ENCODE assay signal across 2 cellular contexts in genomic region chr3:16249336-16249735, GRCh38.
TF ChIP-seq lines count a peak whose summit lies in the region.

No MANE protein-coding gene starts in this region.

TF ChIP-seq in GM23338, 12 proteins besides CTCF, POLR2A, EP300 and RAD21 (continued from another document):
- TF ChIP-seq, protein P1, sequence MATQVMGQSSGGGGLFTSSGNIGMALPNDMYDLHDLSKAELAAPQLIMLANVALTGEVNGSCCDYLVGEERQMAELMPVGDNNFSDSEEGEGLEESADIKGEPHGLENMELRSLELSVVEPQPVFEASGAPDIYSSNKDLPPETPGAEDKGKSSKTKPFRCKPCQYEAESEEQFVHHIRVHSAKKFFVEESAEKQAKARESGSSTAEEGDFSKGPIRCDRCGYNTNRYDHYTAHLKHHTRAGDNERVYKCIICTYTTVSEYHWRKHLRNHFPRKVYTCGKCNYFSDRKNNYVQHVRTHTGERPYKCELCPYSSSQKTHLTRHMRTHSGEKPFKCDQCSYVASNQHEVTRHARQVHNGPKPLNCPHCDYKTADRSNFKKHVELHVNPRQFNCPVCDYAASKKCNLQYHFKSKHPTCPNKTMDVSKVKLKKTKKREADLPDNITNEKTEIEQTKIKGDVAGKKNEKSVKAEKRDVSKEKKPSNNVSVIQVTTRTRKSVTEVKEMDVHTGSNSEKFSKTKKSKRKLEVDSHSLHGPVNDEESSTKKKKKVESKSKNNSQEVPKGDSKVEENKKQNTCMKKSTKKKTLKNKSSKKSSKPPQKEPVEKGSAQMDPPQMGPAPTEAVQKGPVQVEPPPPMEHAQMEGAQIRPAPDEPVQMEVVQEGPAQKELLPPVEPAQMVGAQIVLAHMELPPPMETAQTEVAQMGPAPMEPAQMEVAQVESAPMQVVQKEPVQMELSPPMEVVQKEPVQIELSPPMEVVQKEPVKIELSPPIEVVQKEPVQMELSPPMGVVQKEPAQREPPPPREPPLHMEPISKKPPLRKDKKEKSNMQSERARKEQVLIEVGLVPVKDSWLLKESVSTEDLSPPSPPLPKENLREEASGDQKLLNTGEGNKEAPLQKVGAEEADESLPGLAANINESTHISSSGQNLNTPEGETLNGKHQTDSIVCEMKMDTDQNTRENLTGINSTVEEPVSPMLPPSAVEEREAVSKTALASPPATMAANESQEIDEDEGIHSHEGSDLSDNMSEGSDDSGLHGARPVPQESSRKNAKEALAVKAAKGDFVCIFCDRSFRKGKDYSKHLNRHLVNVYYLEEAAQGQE (IDR thresholded peaks at IDR 0.05; ENCODE audit: unreplicated experiment), result no peak
- no peak for TF ChIP-seq ZNF114 (CRISPR knock-in tag; IDR thresholded peaks at IDR 0.05)
- no peak for TF ChIP-seq CREB1 (CRISPR knock-in tag; IDR thresholded peaks at IDR 0.05; ENCODE audit: low read depth)
- TF ChIP-seq ZNF331 (CRISPR knock-in tag; IDR thresholded peaks at IDR 0.05; ENCODE audit: low read depth), result no peak
- TF ChIP-seq, protein P2, sequence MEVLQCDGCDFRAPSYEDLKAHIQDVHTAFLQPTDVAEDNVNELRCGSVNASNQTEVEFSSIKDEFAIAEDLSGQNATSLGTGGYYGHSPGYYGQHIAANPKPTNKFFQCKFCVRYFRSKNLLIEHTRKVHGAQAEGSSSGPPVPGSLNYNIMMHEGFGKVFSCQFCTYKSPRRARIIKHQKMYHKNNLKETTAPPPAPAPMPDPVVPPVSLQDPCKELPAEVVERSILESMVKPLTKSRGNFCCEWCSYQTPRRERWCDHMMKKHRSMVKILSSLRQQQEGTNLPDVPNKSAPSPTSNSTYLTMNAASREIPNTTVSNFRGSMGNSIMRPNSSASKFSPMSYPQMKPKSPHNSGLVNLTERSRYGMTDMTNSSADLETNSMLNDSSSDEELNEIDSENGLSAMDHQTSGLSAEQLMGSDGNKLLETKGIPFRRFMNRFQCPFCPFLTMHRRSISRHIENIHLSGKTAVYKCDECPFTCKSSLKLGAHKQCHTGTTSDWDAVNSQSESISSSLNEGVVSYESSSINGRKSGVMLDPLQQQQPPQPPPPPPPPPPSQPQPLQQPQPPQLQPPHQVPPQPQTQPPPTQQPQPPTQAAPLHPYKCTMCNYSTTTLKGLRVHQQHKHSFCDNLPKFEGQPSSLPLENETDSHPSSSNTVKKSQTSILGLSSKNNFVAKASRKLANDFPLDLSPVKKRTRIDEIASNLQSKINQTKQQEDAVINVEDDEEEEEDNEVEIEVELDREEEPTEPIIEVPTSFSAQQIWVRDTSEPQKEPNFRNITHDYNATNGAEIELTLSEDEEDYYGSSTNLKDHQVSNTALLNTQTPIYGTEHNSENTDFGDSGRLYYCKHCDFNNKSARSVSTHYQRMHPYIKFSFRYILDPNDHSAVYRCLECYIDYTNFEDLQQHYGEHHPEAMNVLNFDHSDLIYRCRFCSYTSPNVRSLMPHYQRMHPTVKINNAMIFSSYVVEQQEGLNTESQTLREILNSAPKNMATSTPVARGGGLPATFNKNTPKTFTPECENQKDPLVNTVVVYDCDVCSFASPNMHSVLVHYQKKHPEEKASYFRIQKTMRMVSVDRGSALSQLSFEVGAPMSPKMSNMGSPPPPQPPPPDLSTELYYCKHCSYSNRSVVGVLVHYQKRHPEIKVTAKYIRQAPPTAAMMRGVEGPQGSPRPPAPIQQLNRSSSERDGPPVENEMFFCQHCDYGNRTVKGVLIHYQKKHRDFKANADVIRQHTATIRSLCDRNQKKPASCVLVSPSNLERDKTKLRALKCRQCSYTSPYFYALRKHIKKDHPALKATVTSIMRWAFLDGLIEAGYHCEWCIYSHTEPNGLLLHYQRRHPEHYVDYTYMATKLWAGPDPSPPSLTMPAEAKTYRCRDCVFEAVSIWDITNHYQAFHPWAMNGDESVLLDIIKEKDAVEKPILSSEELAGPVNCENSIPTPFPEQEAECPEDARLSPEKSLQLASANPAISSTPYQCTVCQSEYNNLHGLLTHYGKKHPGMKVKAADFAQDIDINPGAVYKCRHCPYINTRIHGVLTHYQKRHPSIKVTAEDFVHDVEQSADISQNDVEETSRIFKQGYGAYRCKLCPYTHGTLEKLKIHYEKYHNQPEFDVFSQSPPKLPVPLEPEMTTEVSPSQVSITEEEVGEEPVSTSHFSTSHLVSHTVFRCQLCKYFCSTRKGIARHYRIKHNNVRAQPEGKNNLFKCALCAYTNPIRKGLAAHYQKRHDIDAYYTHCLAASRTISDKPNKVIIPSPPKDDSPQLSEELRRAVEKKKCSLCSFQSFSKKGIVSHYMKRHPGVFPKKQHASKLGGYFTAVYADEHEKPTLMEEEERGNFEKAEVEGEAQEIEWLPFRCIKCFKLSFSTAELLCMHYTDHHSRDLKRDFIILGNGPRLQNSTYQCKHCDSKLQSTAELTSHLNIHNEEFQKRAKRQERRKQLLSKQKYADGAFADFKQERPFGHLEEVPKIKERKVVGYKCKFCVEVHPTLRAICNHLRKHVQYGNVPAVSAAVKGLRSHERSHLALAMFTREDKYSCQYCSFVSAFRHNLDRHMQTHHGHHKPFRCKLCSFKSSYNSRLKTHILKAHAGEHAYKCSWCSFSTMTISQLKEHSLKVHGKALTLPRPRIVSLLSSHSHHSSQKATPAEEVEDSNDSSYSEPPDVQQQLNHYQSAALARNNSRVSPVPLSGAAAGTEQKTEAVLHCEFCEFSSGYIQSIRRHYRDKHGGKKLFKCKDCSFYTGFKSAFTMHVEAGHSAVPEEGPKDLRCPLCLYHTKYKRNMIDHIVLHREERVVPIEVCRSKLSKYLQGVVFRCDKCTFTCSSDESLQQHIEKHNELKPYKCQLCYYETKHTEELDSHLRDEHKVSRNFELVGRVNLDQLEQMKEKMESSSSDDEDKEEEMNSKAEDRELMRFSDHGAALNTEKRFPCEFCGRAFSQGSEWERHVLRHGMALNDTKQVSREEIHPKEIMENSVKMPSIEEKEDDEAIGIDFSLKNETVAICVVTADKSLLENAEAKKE (CRISPR knock-in tag; IDR thresholded peaks at IDR 0.05), result no peak
- TF ChIP-seq, protein P3, sequence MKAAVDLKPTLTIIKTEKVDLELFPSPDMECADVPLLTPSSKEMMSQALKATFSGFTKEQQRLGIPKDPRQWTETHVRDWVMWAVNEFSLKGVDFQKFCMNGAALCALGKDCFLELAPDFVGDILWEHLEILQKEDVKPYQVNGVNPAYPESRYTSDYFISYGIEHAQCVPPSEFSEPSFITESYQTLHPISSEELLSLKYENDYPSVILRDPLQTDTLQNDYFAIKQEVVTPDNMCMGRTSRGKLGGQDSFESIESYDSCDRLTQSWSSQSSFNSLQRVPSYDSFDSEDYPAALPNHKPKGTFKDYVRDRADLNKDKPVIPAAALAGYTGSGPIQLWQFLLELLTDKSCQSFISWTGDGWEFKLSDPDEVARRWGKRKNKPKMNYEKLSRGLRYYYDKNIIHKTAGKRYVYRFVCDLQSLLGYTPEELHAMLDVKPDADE (IDR thresholded peaks at IDR 0.05), result no peak
- no peak for TF ChIP-seq JUNB (IDR thresholded peaks at IDR 0.05; ENCODE audit: unreplicated experiment)
- TF ChIP-seq NANOG (IDR thresholded peaks at IDR 0.05; ENCODE audit: borderline replicate concordance), result no peak
- TF ChIP-seq EZH2 (IDR thresholded peaks at IDR 0.05; ENCODE audit: low read depth, unreplicated experiment), result no peak

TF ChIP-seq in SK-N-SH, 30 proteins besides CTCF, POLR2A, EP300 and RAD21 (continued from another document):
- TF ChIP-seq, protein P4, sequence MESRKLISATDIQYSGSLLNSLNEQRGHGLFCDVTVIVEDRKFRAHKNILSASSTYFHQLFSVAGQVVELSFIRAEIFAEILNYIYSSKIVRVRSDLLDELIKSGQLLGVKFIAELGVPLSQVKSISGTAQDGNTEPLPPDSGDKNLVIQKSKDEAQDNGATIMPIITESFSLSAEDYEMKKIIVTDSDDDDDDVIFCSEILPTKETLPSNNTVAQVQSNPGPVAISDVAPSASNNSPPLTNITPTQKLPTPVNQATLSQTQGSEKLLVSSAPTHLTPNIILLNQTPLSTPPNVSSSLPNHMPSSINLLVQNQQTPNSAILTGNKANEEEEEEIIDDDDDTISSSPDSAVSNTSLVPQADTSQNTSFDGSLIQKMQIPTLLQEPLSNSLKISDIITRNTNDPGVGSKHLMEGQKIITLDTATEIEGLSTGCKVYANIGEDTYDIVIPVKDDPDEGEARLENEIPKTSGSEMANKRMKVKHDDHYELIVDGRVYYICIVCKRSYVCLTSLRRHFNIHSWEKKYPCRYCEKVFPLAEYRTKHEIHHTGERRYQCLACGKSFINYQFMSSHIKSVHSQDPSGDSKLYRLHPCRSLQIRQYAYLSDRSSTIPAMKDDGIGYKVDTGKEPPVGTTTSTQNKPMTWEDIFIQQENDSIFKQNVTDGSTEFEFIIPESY (IDR thresholded peaks at IDR 0.05; ENCODE audit: borderline replicate concordance, low read depth), result no peak
- no peak for TF ChIP-seq FOXM1 (IDR thresholded peaks at IDR 0.05; ENCODE audit: low read depth)
- TF ChIP-seq, protein P5, sequence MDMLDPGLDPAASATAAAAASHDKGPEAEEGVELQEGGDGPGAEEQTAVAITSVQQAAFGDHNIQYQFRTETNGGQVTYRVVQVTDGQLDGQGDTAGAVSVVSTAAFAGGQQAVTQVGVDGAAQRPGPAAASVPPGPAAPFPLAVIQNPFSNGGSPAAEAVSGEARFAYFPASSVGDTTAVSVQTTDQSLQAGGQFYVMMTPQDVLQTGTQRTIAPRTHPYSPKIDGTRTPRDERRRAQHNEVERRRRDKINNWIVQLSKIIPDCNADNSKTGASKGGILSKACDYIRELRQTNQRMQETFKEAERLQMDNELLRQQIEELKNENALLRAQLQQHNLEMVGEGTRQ (IDR thresholded peaks at IDR 0.05; ENCODE audit: borderline replicate concordance, low read depth, low read length), result no peak
- no peak for TF ChIP-seq POLR2AphosphoS5 (IDR thresholded peaks at IDR 0.05; ENCODE audit: low read depth, low read length)
- no peak for TF ChIP-seq RFX5 (IDR thresholded peaks at IDR 0.05; ENCODE audit: low read length)
